20 cellular contexts compared by ENCODE assay signal in genomic region chr2:59425292-59425691, GRCh38.
DNase-seq lines count a peak whose midpoint lies in the region; ATAC-seq, FAIRE-seq and TF ChIP-seq lines count a peak whose summit lies in the region.
"Had no signal": no experiment of that assay in that cellular context is flagged by ENCODE, and none has a peak within 500 bp of the region (broad histone marks: within the 10 kb centered on the region; RNA-seq: fewer than 3 reads in every experiment).

No MANE protein-coding gene starts in this region.

- peaks cover 13% of the 10 kb centered on the region in 2 experiments for H3K4me1 Mint-ChIP-seq in H9

- CTCF ChIA-PET in A549 (lab: Yijun Ruan, JAX), result no interaction called here

- H3T11ph ChIP-seq in H9 (ENCODE audit: low read length), result no peak overlapping the region

- no peak overlapping the region for H2BK15ac ChIP-seq in H9 (ENCODE audit: low read depth, low read length)

- no peak overlapping the region; a peak in 1 of 7 replicates for H3K27ac Mint-ChIP-seq in H9

- no peak overlapping the region for H2BK20ac ChIP-seq in H9 (ENCODE audit: low read depth, low read length, poor library complexity, severe bottlenecking)

- no peak overlapping the region for H4K8ac ChIP-seq in H9 (replicated peaks; ENCODE audit: insufficient read length, low read depth, low read length)

- no peak for TF ChIP-seq POLR2A in A549 (IDR thresholded peaks at IDR 0.05; ENCODE audit: low read length)

- no peaks in the 10 kb centered on the region; a peak in 3 of 7 replicates for H3K36me3 Mint-ChIP-seq in H9 (ENCODE audit: insufficient read depth in 1 of 3, low read depth in 3 of 3)

- no peak overlapping the region for H3K18ac ChIP-seq in H9 (ENCODE audit: insufficient read length, low read depth, low read length)

- H3K27me3 Mint-ChIP-seq in H9 (ENCODE audit: low read depth), result no peaks in the 10 kb centered on the region

- H2BK120ac ChIP-seq in H9 (ENCODE audit: low read depth, low read length, poor library complexity, severe bottlenecking), result no peak overlapping the region

- H4K91ac ChIP-seq in H9 (ENCODE audit: insufficient read length, low read depth, low read length), result no peak overlapping the region

- no peak overlapping the region for H3K4ac ChIP-seq in H9 (ENCODE audit: low read depth, low read length)

- no peak for TF ChIP-seq CTCF in A549 (IDR thresholded peaks at IDR 0.05)
- no peak for TF ChIP-seq CTCF in kidney (IDR thresholded peaks at IDR 0.05; ENCODE audit: borderline replicate concordance, extremely low read depth, insufficient read depth)
- TF ChIP-seq CTCF in dorsolateral prefrontal cortex (IDR thresholded peaks at IDR 0.05 in 54 of 56, conservative IDR thresholded peaks at IDR 0.05 in 2 of 56; ENCODE audit: low read depth in 1 of 56, partially characterized antibody in 56 of 56), result no peak
- no peak for TF ChIP-seq CTCF in H9 (conservative IDR thresholded peaks at IDR 0.05)

- peaks cover 2 to 7% of the 10 kb centered on the region in 2 experiments for H3K9me3 Mint-ChIP-seq in H9

- H3K27me3 ChIP-seq in dorsolateral prefrontal cortex (no peaks in the 10 kb centered on the region), H9 (ENCODE audit: insufficient read depth, low read length) (no peaks in the 10 kb centered on the region)

- H3K9ac ChIP-seq in kidney (ENCODE audit: low read length in 2 of 2), result no peak overlapping the region
- no peak overlapping the region for H3K9ac ChIP-seq in H9 (ENCODE audit: extremely low read depth, insufficient read length, low read length)

- peak; percentile 7 to 39 for DNase-seq in A549 (ENCODE audit: low read depth in 1 of 2, low spot score in 1 of 2)
- peak; percentile 52 for DNase-seq in HPDE6-E6E7 (ENCODE audit: extremely low spot score)
- DNase-seq in amniotic epithelial cell (ENCODE audit: low read depth), result peak; percentile 1
- peak; percentile 41 for DNase-seq in kidney
- no peak for DNase-seq in activated T-cell treated with anti-CD3 and anti-CD28 coated beads, Interleukin-2, amount 50 U/mL, for 1 hour
- no peak for DNase-seq in dorsolateral prefrontal cortex
- DNase-seq in NCI-H187 (lab: John Stamatoyannopoulos, UW), result no peak
- no peak for DNase-seq in H9
- DNase-seq: 8988T, C1 segment of cervical spinal cord, DMS153, HCEC 1CT, MV-4-11, NCI-H1417, NCI-H1930, NCI-H69, RPMI8226, SJCRH30 had no signal

- no peaks in the 10 kb centered on the region for H4K20me1 ChIP-seq in H9 (ENCODE audit: control insufficient read depth, insufficient read depth, insufficient read length)

- peak; percentile 36 to 78; a peak in 3 of 5 replicates for TF ChIP-seq EP300 in A549 (IDR thresholded peaks at IDR 0.05)

- no peaks in the 10 kb centered on the region for H3K79me2 ChIP-seq in H9 (ENCODE audit: insufficient read depth, low read length)

- no peak overlapping the region for H2BK5ac ChIP-seq in H9 (ENCODE audit: insufficient read length, low read length)

- peaks cover 18% of the 10 kb centered on the region for H3K4me1 ChIP-seq in A549
- no peaks in the 10 kb centered on the region for H3K4me1 ChIP-seq in kidney (ENCODE audit: control insufficient read depth in 1 of 2, insufficient read depth in 1 of 2, low read depth in 1 of 2, low read length in 2 of 2)
- H3K4me1 ChIP-seq in H9 (ENCODE audit: insufficient read depth, low read length), result peaks cover 4% of the 10 kb centered on the region; the same call in 1 of the 2 replicates
- H3K4me1 ChIP-seq: SJCRH30 had no signal

- peak in 1 of 2 experiments; percentile 40; a peak in 1 of 5 replicates for TF ChIP-seq RAD21 in A549 (conservative IDR thresholded peaks at IDR 0.05 in 1 of 2, IDR thresholded peaks at IDR 0.05 in 1 of 2)

- H3K4me3 ChIP-seq in A549, result no peak overlapping the region
- no peak overlapping the region for H3K4me3 ChIP-seq in kidney (ENCODE audit: low read length in 2 of 2)
- no peak overlapping the region for H3K4me3 ChIP-seq in dorsolateral prefrontal cortex
- H3K4me3 ChIP-seq: K562, SJCRH30 had no signal

- no peak overlapping the region for H4K5ac ChIP-seq in H9 (ENCODE audit: insufficient read length, low read depth, low read length)

- no peaks in the 10 kb centered on the region for H3K23me2 ChIP-seq in H9 (ENCODE audit: insufficient read length, low read depth, low read length, poor library complexity, severe bottlenecking)

- H2AK5ac ChIP-seq in H9 (ENCODE audit: insufficient read length, low read length), result no peak overlapping the region

- H3K4me2 ChIP-seq in A549 (peak overlapping the region; percentile 64), H9 (ENCODE audit: insufficient read depth, insufficient read length, low read length) (no peak overlapping the region)

- intact Hi-C loops in kidney (cut with DNase I), result no loop called here
- intact Hi-C loops in dorsolateral prefrontal cortex (cut with DNase I), result no loop called here

- no peak overlapping the region for H3K14ac ChIP-seq in H9 (ENCODE audit: insufficient read depth, low read length)

- peaks cover 8% of the 10 kb centered on the region; the same call in 2 of the 3 replicates for H3K9me3 ChIP-seq in A549
- H3K9me3 ChIP-seq in kidney (ENCODE audit: control insufficient read depth in 1 of 2, low read length in 2 of 2), result no peaks in the 10 kb centered on the region
- no peaks in the 10 kb centered on the region for H3K9me3 ChIP-seq in H9 (ENCODE audit: control insufficient read depth, low read depth, low read length)
- H3K9me3 ChIP-seq: SJCRH30 had no signal

- FAIRE-seq in A549 (lab: Jason Lieb, UNC) (no peak), kidney (lab: Jason Lieb, UNC) (no peak)
- FAIRE-seq: K562 had no signal

- no peak overlapping the region for H2BK12ac ChIP-seq in H9 (ENCODE audit: insufficient read length, low read depth, low read length)

- no peak overlapping the region for H3K23ac ChIP-seq in H9 (ENCODE audit: insufficient read length, low read depth, low read length)

- H2AFZ ChIP-seq in H9 (ENCODE audit: low read length), result no peak overlapping the region

- no peak overlapping the region for H3K4me3 Mint-ChIP-seq in H9

- no peaks in the 10 kb centered on the region for H3K36me3 ChIP-seq in kidney (ENCODE audit: control insufficient read depth in 1 of 2, insufficient read depth in 2 of 2, low read length in 2 of 2)
- H3K36me3 ChIP-seq: SJCRH30 had no signal

- POLR2A ChIA-PET in A549 (lab: Yijun Ruan, JAX), result no interaction called here

- no peaks in the 10 kb centered on the region for H3K79me1 ChIP-seq in H9 (ENCODE audit: insufficient read depth, low read depth, low read length, poor library complexity, severe bottlenecking)

- 2% methylated on average over 3 of the region's 3 CpGs for WGBS in A549 (ENCODE audit: missing lambda C conversion rate)
- WGBS in H9 (ENCODE audit: extremely low coverage, insufficient read length, low lambda C conversion rate), result no CpG with 5 or more reads among the region's 3 CpGs

- peak; percentile 65 to 93 for ATAC-seq in A549
- ATAC-seq: K562 had no signal

- no peak overlapping the region for H3K56ac ChIP-seq in H9 (ENCODE audit: insufficient read length, low read depth, low read length)

- H3K27ac ChIP-seq in A549, result peak overlapping the region; percentile 62 to 70
- no peak overlapping the region for H3K27ac ChIP-seq in kidney (ENCODE audit: low read depth in 2 of 2, low read length in 2 of 2)
- H3K27ac ChIP-seq in dorsolateral prefrontal cortex, result no peak overlapping the region
- no peak overlapping the region for H3K27ac ChIP-seq in H9 (ENCODE audit: insufficient read length, low read depth, low read length)
- H3K27ac ChIP-seq: HL-60, SJCRH30 had no signal

TF ChIP-seq in A549, 52 proteins besides CTCF, POLR2A, EP300 and RAD21:
- TF ChIP-seq GATA3 (IDR thresholded peaks at IDR 0.05; ENCODE audit: borderline replicate concordance), result peak; percentile 51; the same call in 1 of the 2 replicates
- peak; percentile 53 to 58; a peak in 2 of 5 replicates for TF ChIP-seq JUN (IDR thresholded peaks at IDR 0.05)
- peak; percentile 73; the same call in 1 of the 2 replicates for TF ChIP-seq JUNB (IDR thresholded peaks at IDR 0.05)
- TF ChIP-seq NR3C1 (IDR thresholded peaks at IDR 0.05), result no peak
- no peak for TF ChIP-seq FOSL2 (IDR thresholded peaks at IDR 0.05)
- TF ChIP-seq FOSL2 (CRISPR knock-in tag; IDR thresholded peaks at IDR 0.05), result peak; percentile 69
- TF ChIP-seq POLR2AphosphoS2 (conservative IDR thresholded peaks at IDR 0.05; ENCODE audit: low read length), result no peak
- TF ChIP-seq HEYL (CRISPR knock-in tag; IDR thresholded peaks at IDR 0.05), result no peak
- no peak for TF ChIP-seq MAFK (IDR thresholded peaks at IDR 0.05; ENCODE audit: partially characterized antibody)
- TF ChIP-seq, protein P1, sequence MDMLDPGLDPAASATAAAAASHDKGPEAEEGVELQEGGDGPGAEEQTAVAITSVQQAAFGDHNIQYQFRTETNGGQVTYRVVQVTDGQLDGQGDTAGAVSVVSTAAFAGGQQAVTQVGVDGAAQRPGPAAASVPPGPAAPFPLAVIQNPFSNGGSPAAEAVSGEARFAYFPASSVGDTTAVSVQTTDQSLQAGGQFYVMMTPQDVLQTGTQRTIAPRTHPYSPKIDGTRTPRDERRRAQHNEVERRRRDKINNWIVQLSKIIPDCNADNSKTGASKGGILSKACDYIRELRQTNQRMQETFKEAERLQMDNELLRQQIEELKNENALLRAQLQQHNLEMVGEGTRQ (IDR thresholded peaks at IDR 0.05), result no peak
- peak; percentile 78 to 81 for TF ChIP-seq CEBPB (IDR thresholded peaks at IDR 0.05)
TF ChIP-seq in A549: peak in this region for 5.

Comparison
In these comparisons a context has a peak if more than half of its experiments do, and no peak if none do; other contexts are left out.
1. DNase-seq: peak in A549 (2 of 2), HPDE6-E6E7 (single experiment), amniotic epithelial cell (single experiment) and kidney (single experiment); none in activated T-cell treated with anti-CD3 and anti-CD28 coated beads, Interleukin-2, amount 50 U/mL, for 1 hour (single experiment), dorsolateral prefrontal cortex (0 of 10), NCI-H187 (0 of 2) and H9 (single experiment).
2. H3K27ac ChIP-seq: peak in A549 (2 of 2); none in kidney (0 of 2), dorsolateral prefrontal cortex (0 of 59) and H9 (single experiment).